Comparison of ENCODE assay signal across 15 cellular contexts in the genomic region with DNA sequence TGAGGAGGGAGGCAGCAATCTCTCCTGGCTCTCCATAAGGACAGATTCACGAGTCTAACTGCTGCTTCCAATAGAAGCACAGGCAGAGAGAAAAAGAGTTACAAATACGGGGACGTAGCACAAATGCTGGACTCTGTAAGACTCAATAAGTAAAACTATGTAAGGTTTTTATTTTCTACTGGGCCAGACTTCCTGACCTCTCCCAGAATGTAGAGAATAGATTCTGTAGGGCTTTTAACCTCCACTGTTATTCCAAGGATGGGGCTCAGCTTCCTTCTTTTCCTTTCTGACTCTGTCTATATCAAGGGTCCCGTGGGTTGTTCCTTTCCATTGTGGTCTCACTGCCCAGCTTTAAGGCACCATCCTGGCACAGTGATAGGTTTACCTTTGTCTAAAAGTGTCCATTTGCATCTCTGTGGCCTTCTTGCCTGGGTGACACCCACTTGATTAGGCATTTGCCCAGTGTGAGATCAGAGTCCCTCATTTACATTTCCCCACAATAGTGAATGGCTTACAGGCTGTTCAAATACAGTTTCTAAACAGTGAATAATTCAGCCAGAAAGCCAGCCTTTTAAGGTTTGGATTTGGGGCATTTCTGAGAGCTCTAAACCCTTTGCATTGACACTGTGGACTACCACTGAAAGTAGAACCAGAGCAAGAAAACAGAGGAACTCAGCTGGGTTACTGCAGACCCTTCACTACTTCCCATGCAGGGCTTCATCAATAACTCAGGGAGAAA.
DNase-seq lines count a peak whose midpoint lies in the region; ATAC-seq, FAIRE-seq and TF ChIP-seq lines count a peak whose summit lies in the region.
"Had no signal": no experiment of that assay in that cellular context is flagged by ENCODE, and none has a peak within 500 bp of the region (broad histone marks: within the 10 kb centered on the region; RNA-seq: fewer than 3 reads in every experiment).

No MANE protein-coding gene starts in this region.

- no peak for TF ChIP-seq POLR2A in K562 (conservative IDR thresholded peaks at IDR 0.05)

- CTCF ChIA-PET in K562 (lab: Yijun Ruan, JAX; ENCODE audit: low intra/inter-chr PET ratio) = no interaction called here

- no peak overlapping the region for H3K4me3 ChIP-seq in K562
- peak overlapping the region; percentile 0 for H3K4me3 ChIP-seq in neuron (ENCODE audit: low read length)
- H3K4me3 ChIP-seq: lung had no signal

- 59% methylated on average over 4 of the region's 4 CpGs for WGBS in K562 (ENCODE audit: insufficient coverage, low coverage, missing lambda C conversion rate)

- H2AFZ ChIP-seq in K562 (ENCODE audit: low read depth, low read length) (peak overlapping the region; percentile 86), neuron (ENCODE audit: low read depth, low read length) (peak overlapping the region; percentile 32)

- POLR2A ChIA-PET in K562 (lab: Yijun Ruan, JAX) = interaction anchor here (0.5 to 1.2 kb wide), 2 partner anchors 32 to 41 kb away, joined by 3 read pairs; no protein-coding TSS in a partner anchor

- H3K27me3 ChIP-seq in K562 (ENCODE audit: control insufficient read depth in 2 of 2, insufficient read depth in 2 of 2, low read length in 2 of 2) = no peaks in the 10 kb centered on the region
- no peaks in the 10 kb centered on the region for H3K27me3 ChIP-seq in neuron (ENCODE audit: insufficient read depth, low read length)
- H3K27me3 ChIP-seq: foreskin keratinocyte had no signal

- ATAC-seq in GM19397 (IDR thresholded peaks at IDR 0.05; ENCODE audit: unreplicated experiment) (peak; percentile 39), HG03354 (IDR thresholded peaks at IDR 0.05; ENCODE audit: poor library complexity, severe bottlenecking, unreplicated experiment) (peak; percentile 46), K562 (no peak), GM19455 (IDR thresholded peaks at IDR 0.05; ENCODE audit: unreplicated experiment) (no peak), GM18520 (IDR thresholded peaks at IDR 0.05; ENCODE audit: unreplicated experiment) (no peak)
- ATAC-seq: foreskin keratinocyte, right cardiac atrium had no signal

- no peaks in the 10 kb centered on the region for H3K79me2 ChIP-seq in K562 (ENCODE audit: control insufficient read depth, insufficient read depth, low read length)

- H3K9ac ChIP-seq in K562 (ENCODE audit: insufficient read depth in 1 of 2, low read depth in 2 of 2, low read length in 2 of 2) = peak overlapping the region in 1 of 2 experiments; percentile 40; a peak in 3 of 4 replicates

- no peaks in the 10 kb centered on the region for H3K9me1 ChIP-seq in K562 (ENCODE audit: control insufficient read depth, insufficient read depth, low read length)

- no peaks in the 10 kb centered on the region for H4K20me1 ChIP-seq in K562 (replicated peaks; ENCODE audit: control insufficient read depth, insufficient read depth, low read length)

- in situ Hi-C loops in K562 (cut with MboI) = no loop called here

- H3K9me3 ChIP-seq in K562 (replicated peaks; ENCODE audit: control insufficient read depth, insufficient read depth, low read depth, low read length) (no peaks in the 10 kb centered on the region; the same call in 1 of the 2 replicates), neuron (ENCODE audit: low read length) (no peaks in the 10 kb centered on the region)

- H3K4me1 ChIP-seq in K562 (replicated peaks in 1 of 2; ENCODE audit: control insufficient read depth in 2 of 2, insufficient read depth in 2 of 2, low read length in 2 of 2) = peaks cover 31 to 49% of the 10 kb centered on the region in 2 experiments
- H3K4me1 ChIP-seq in neuron (ENCODE audit: insufficient read depth, low read length) = peaks cover 22% of the 10 kb centered on the region

- intact Hi-C loops in K562 (cut with micrococcal nuclease) = no loop called here

- no peak for TF ChIP-seq CTCF in K562 (IDR thresholded peaks at IDR 0.05 in 2 of 3, conservative IDR thresholded peaks at IDR 0.05 in 1 of 3; ENCODE audit: insufficient read depth in 2 of 3, low read depth in 1 of 3, low read length in 3 of 3)

- BruUV-seq in K562 (replicated peaks; lab: Mats Ljungman, UMichigan) = no TSS peak

- FAIRE-seq in K562 (lab: Jason Lieb, UNC) = no peak
- FAIRE-seq: GM18507 had no signal

- H3K36me3 ChIP-seq in K562 (ENCODE audit: control insufficient read depth, insufficient read depth, low read length) (no peaks in the 10 kb centered on the region), neuron (ENCODE audit: insufficient read depth, low read length) (no peaks in the 10 kb centered on the region)

- TF ChIP-seq EP300 in K562 (IDR thresholded peaks at IDR 0.05; ENCODE audit: low read length) = no peak

- no peak for DNase-seq in K562 (ENCODE audit: extremely low read depth in 1 of 4, low spot score in 3 of 4)
- DNase-seq in cerebellum (ENCODE audit: low spot score) = no peak
- DNase-seq in SKM-1 treated with dmso at 0.1 percent for 144 hours (lab: John Stamatoyannopoulos, UW; ENCODE audit: unreplicated experiment) = no peak
- DNase-seq: activated CD4-positive, alpha-beta T cell treated with anti-CD3 and anti-CD28 coated beads for 4 hours; activated naive CD8-positive, alpha-beta T cell treated with anti-CD3 and anti-CD28 coated beads for 36 hours; foreskin keratinocyte; right cardiac atrium; SHP77 had no signal

- TF ChIP-seq RAD21 in K562 (CRISPR knock-in tag; conservative IDR thresholded peaks at IDR 0.05 in 1 of 2, IDR thresholded peaks at IDR 0.05 in 1 of 2) = no peak

- H3K4me2 ChIP-seq in K562 (ENCODE audit: insufficient read depth, low read length) = no peak overlapping the region; the same call in 1 of the 2 replicates

- peak overlapping the region; percentile 48 for H3K27ac ChIP-seq in K562 (ENCODE audit: extremely low read depth, low read depth, low read length)
- H3K27ac ChIP-seq: foreskin keratinocyte had no signal

TF ChIP-seq in K562, 482 proteins besides CTCF, POLR2A, EP300 and RAD21:
- TF ChIP-seq, protein P1, sequence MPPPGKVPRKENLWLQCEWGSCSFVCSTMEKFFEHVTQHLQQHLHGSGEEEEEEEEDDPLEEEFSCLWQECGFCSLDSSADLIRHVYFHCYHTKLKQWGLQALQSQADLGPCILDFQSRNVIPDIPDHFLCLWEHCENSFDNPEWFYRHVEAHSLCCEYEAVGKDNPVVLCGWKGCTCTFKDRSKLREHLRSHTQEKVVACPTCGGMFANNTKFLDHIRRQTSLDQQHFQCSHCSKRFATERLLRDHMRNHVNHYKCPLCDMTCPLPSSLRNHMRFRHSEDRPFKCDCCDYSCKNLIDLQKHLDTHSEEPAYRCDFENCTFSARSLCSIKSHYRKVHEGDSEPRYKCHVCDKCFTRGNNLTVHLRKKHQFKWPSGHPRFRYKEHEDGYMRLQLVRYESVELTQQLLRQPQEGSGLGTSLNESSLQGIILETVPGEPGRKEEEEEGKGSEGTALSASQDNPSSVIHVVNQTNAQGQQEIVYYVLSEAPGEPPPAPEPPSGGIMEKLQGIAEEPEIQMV (tag; conservative IDR thresholded peaks at IDR 0.05; ENCODE audit: low read depth) = no peak
- TF ChIP-seq ESRRB (CRISPR knock-in tag; IDR thresholded peaks at IDR 0.05; ENCODE audit: borderline replicate concordance) (no peak), ARID2 (IDR thresholded peaks at IDR 0.05) (no peak), TEAD1 (CRISPR knock-in tag; IDR thresholded peaks at IDR 0.05) (no peak), CBX2 (IDR thresholded peaks at IDR 0.05; ENCODE audit: insufficient read depth, low read length, poor library complexity, severe bottlenecking) (no peak), U2AF2 (optimal IDR thresholded peaks at IDR 0.05; ENCODE audit: low read depth, low read length) (no peak), NFATC3 (IDR thresholded peaks at IDR 0.05) (no peak), CTBP1 (IDR thresholded peaks at IDR 0.05; ENCODE audit: borderline replicate concordance) (no peak), TAL1 (IDR thresholded peaks at IDR 0.05) (no peak), RNF2 (IDR thresholded peaks at IDR 0.05) (no peak), CHCHD3 (CRISPR knock-in tag; IDR thresholded peaks at IDR 0.05) (no peak), MCM7 (IDR thresholded peaks at IDR 0.05) (no peak), SMARCB1 (IDR thresholded peaks at IDR 0.05; ENCODE audit: insufficient read length, low read depth) (no peak), HSF4 (CRISPR knock-in tag; IDR thresholded peaks at IDR 0.05; ENCODE audit: borderline replicate concordance) (no peak), YBX1 (IDR thresholded peaks at IDR 0.05) (no peak)
- TF ChIP-seq, protein P2, sequence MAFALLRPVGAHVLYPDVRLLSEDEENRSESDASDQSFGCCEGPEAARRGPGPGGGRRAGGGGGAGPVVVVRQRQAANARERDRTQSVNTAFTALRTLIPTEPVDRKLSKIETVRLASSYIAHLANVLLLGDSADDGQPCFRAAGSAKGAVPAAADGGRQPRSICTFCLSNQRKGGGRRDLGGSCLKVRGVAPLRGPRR (CRISPR knock-in tag; IDR thresholded peaks at IDR 0.05) = no peak
- TF ChIP-seq, protein P3, sequence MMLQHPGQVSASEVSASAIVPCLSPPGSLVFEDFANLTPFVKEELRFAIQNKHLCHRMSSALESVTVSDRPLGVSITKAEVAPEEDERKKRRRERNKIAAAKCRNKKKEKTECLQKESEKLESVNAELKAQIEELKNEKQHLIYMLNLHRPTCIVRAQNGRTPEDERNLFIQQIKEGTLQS (IDR thresholded peaks at IDR 0.05) = no peak
- TF ChIP-seq, protein P3 (CRISPR knock-in tag; conservative IDR thresholded peaks at IDR 0.05) = no peak
- TF ChIP-seq, protein P4, sequence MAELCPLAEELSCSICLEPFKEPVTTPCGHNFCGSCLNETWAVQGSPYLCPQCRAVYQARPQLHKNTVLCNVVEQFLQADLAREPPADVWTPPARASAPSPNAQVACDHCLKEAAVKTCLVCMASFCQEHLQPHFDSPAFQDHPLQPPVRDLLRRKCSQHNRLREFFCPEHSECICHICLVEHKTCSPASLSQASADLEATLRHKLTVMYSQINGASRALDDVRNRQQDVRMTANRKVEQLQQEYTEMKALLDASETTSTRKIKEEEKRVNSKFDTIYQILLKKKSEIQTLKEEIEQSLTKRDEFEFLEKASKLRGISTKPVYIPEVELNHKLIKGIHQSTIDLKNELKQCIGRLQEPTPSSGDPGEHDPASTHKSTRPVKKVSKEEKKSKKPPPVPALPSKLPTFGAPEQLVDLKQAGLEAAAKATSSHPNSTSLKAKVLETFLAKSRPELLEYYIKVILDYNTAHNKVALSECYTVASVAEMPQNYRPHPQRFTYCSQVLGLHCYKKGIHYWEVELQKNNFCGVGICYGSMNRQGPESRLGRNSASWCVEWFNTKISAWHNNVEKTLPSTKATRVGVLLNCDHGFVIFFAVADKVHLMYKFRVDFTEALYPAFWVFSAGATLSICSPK (IDR thresholded peaks at IDR 0.05; ENCODE audit: borderline replicate concordance) = no peak

Comparison
In these comparisons a context has a peak if more than half of its experiments do, and no peak if none do; other contexts are left out.
1. ATAC-seq: peak in GM19397 (single experiment) and HG03354 (single experiment); none in K562 (single experiment), GM19455 (single experiment) and GM18520 (single experiment).